ENCODE assay signal across 10 cellular contexts in genomic region chr1:21280482-21280881, GRCh38. TPM values are rescaled to one million over a fixed set of nuclear protein-coding genes. Genes with fewer than 3 reads are reported as not detected.
DNase-seq lines count a peak whose midpoint lies in the region; ATAC-seq and TF ChIP-seq lines count a peak whose summit lies in the region.
"Had no signal": no experiment of that assay in that cellular context is flagged by ENCODE, and none has a peak within 500 bp of the region (broad histone marks: within the 10 kb centered on the region; RNA-seq: fewer than 3 reads in every experiment).

No MANE protein-coding gene starts in this region.

- no peaks in the 10 kb centered on the region for H3K27me3 Mint-ChIP-seq in T-helper 1 cell treated with Interleukin-12 subunit alpha and Interleukin-12 subunit beta and Interleukin-4 antibody, amounts not matched to agents 30 μg/mL and 1 μg/mL, for 36 hours (ENCODE audit: low read depth)
- no peaks in the 10 kb centered on the region for H3K27me3 Mint-ChIP-seq in stimulated activated naive B cell treated with anti-CD40 and anti-IgM and Interleukin-4, amounts not matched to agents 10 μg/mL and 1 μg/mL and 100 μg/mL, for 72 hours

- H3K27ac Mint-ChIP-seq in T-helper 1 cell treated with Interleukin-12 subunit alpha and Interleukin-12 subunit beta and Interleukin-4 antibody, amounts not matched to agents 30 μg/mL and 1 μg/mL, for 36 hours: peak overlapping the region; percentile 98
- H3K27ac Mint-ChIP-seq in stimulated activated naive B cell treated with anti-CD40 and anti-IgM and Interleukin-4, amounts not matched to agents 10 μg/mL and 1 μg/mL and 100 μg/mL, for 72 hours: peak overlapping the region; percentile 85

- H3K9me3 Mint-ChIP-seq in T-helper 1 cell treated with Interleukin-12 subunit alpha and Interleukin-12 subunit beta and Interleukin-4 antibody, amounts not matched to agents 30 μg/mL and 1 μg/mL, for 36 hours: no peaks in the 10 kb centered on the region
- no peaks in the 10 kb centered on the region for H3K9me3 Mint-ChIP-seq in stimulated activated naive B cell treated with anti-CD40 and anti-IgM and Interleukin-4, amounts not matched to agents 10 μg/mL and 1 μg/mL and 100 μg/mL, for 72 hours

- TF ChIP-seq CTCF in adrenal gland (IDR thresholded peaks at IDR 0.05) (no peak), right lobe of liver (IDR thresholded peaks at IDR 0.05) (no peak)

- peak overlapping the region; percentile 28 to 93 (median 83) for H3K27ac ChIP-seq in adrenal gland
- H3K27ac ChIP-seq in right lobe of liver: peak overlapping the region; percentile 26 to 80 (median 37)

- peak overlapping the region; percentile 84 for H3K4me3 Mint-ChIP-seq in T-helper 1 cell treated with Interleukin-12 subunit alpha and Interleukin-12 subunit beta and Interleukin-4 antibody, amounts not matched to agents 30 μg/mL and 1 μg/mL, for 36 hours
- peak overlapping the region; percentile 50 to 67 for H3K4me3 Mint-ChIP-seq in stimulated activated naive B cell treated with anti-CD40 and anti-IgM and Interleukin-4, amounts not matched to agents 10 μg/mL and 1 μg/mL and 100 μg/mL, for 72 hours

- no peaks in the 10 kb centered on the region for H3K9me3 ChIP-seq in adrenal gland (replicated peaks in 1 of 3)
- H3K9me3 ChIP-seq in right lobe of liver: no peaks in the 10 kb centered on the region

- peaks cover 25% of the 10 kb centered on the region for H3K36me3 Mint-ChIP-seq in T-helper 1 cell treated with Interleukin-12 subunit alpha and Interleukin-12 subunit beta and Interleukin-4 antibody, amounts not matched to agents 30 μg/mL and 1 μg/mL, for 36 hours (ENCODE audit: low read depth)
- peaks cover 43 to 58% of the 10 kb centered on the region in 2 donors for H3K36me3 Mint-ChIP-seq in stimulated activated naive B cell treated with anti-CD40 and anti-IgM and Interleukin-4, amounts not matched to agents 10 μg/mL and 1 μg/mL and 100 μg/mL, for 72 hours

- H3K4me1 ChIP-seq in adrenal gland (replicated peaks in 1 of 2) (peaks cover 28 to 66% of the 10 kb centered on the region in 2 donors), right lobe of liver (peaks cover 0 to 8% (median 0%) of the 10 kb centered on the region in 4 donors)

- no peak for DNase-seq in T-helper 1 cell
- DNase-seq in adrenal gland: no peak
- DNase-seq in right lobe of liver: no peak
- DNase-seq in stimulated activated naive B cell treated with anti-CD40 and anti-IgM and Interleukin-4, amounts not matched to agents 10 μg/mL and 1 μg/mL and 100 μg/mL, for 72 hours: no peak
- DNase-seq in foreskin melanocyte: no peak
- DNase-seq: 8988T, NCI-H2227 treated with DMSO at 0.1 percent for 48 hours had no signal

- H3K27me3 ChIP-seq in adrenal gland (no peaks in the 10 kb centered on the region), right lobe of liver (no peaks in the 10 kb centered on the region)

- 34 to 53% (median 44%) methylated on average over 4 of the region's 4 CpGs for WGBS in adrenal gland, 4 donors
- 64% methylated on average over 4 of the region's 4 CpGs for WGBS in right lobe of liver (ENCODE audit: insufficient coverage, low coverage, low lambda C conversion rate, missing lambda C conversion rate)

- intact Hi-C loops in adrenal gland (cut with DNase I) (no loop called here), right lobe of liver (cut with DNase I) (no loop called here)

- H3K4me3 ChIP-seq in adrenal gland (no peak overlapping the region), right lobe of liver (no peak overlapping the region)

- ATAC-seq in right lobe of liver (peak in 2 of 4 donors; percentile 4 to 42), HG02973 (IDR thresholded peaks at IDR 0.05; ENCODE audit: unreplicated experiment) (no peak), GM18873 (IDR thresholded peaks at IDR 0.05; ENCODE audit: low FRiP score, unreplicated experiment) (no peak)
- no peak for ATAC-seq in stimulated activated naive B cell treated with anti-CD40 and anti-IgM and Interleukin-4, amounts not matched to agents 10 μg/mL and 1 μg/mL and 100 μg/mL, for 72 hours (replicated peaks)

- H3K36me3 ChIP-seq in adrenal gland (replicated peaks in 1 of 2) (peaks cover 0 to 6% of the 10 kb centered on the region in 2 donors), right lobe of liver (no peaks in the 10 kb centered on the region)

- H3K4me1 Mint-ChIP-seq in T-helper 1 cell treated with Interleukin-12 subunit alpha and Interleukin-12 subunit beta and Interleukin-4 antibody, amounts not matched to agents 30 μg/mL and 1 μg/mL, for 36 hours (ENCODE audit: low read depth): peaks cover 39% of the 10 kb centered on the region
- peaks cover 42 to 71% of the 10 kb centered on the region in 2 donors for H3K4me1 Mint-ChIP-seq in stimulated activated naive B cell treated with anti-CD40 and anti-IgM and Interleukin-4, amounts not matched to agents 10 μg/mL and 1 μg/mL and 100 μg/mL, for 72 hours

- TF ChIP-seq POLR2A in adrenal gland (IDR thresholded peaks at IDR 0.05): no peak
- no peak for TF ChIP-seq POLR2A in right lobe of liver (IDR thresholded peaks at IDR 0.05)

RNA-seq across cellular contexts. Expression of gene ECE1, which starts 9.8 kb away (rescaled TPM):
- total RNA-seq in adrenal gland (100 to 1,000 TPM; 173 to 588 (median 259) TPM), right lobe of liver (10 to 100 TPM; 39.7 to 61.3 (median 43.8) TPM)
- polyA plus RNA-seq in adrenal gland: 100 to 1,000 TPM; 150 to 327 (median 176) TPM
